9 cellular contexts compared by ENCODE assay signal in the genomic region with DNA sequence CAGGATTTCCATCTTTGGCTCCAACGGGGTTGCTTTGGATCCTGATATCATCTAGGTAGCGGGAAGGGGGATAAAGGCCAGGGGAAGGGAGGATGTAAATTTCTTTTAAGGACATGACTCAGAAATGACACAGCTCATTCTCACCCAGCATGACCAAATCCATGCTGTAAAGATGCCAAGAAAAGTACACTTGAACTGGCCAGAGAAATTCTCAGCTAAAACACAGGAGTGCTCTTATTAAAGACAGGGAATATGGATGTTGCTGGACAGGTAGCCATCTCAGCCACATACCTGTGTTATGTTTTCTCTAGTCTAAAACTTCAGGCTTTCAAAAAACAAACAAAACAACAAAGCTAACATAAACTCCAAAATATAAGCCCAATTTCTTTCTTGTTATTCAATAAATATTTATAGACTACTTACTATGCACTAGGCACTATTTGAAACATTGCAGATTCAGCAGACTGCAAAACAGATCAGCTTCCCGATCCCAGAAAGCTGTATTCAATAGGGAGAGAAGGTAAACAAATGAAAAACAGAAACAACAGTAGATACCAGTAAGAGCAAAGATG.
DNase-seq lines count a peak whose midpoint lies in the region; ATAC-seq and TF ChIP-seq lines count a peak whose summit lies in the region.
"Had no signal": no experiment of that assay in that cellular context is flagged by ENCODE, and none has a peak within 500 bp of the region (broad histone marks: within the 10 kb centered on the region; RNA-seq: fewer than 3 reads in every experiment).

No MANE protein-coding gene starts in this region.

- no peaks in the 10 kb centered on the region for H3K9me3 ChIP-seq in esophagus squamous epithelium

- TF ChIP-seq POLR2A in esophagus squamous epithelium (IDR thresholded peaks at IDR 0.05): no peak

- no peaks in the 10 kb centered on the region for H3K27me3 ChIP-seq in esophagus squamous epithelium
- no peaks in the 10 kb centered on the region for H3K27me3 ChIP-seq in H7 (ENCODE audit: control insufficient read depth, insufficient read depth, low read length)

- TF ChIP-seq CTCF in esophagus squamous epithelium (IDR thresholded peaks at IDR 0.05) (no peak), osteocyte (IDR thresholded peaks at IDR 0.05) (no peak)

- intact Hi-C loops in esophagus squamous epithelium (cut with DNase I): no loop called here

- H3K36me3 Mint-ChIP-seq in osteocyte (ENCODE audit: unreplicated experiment): no peaks in the 10 kb centered on the region
- H3K36me3 Mint-ChIP-seq in activated T-cell treated with anti-CD3 and anti-CD28 coated beads, Interleukin-2, amount 50 U/mL, for 4 hours (ENCODE audit: insufficient read depth): no peaks in the 10 kb centered on the region

- H3K4me1 ChIP-seq in esophagus squamous epithelium: peaks cover 13 to 52% (median 31%) of the 10 kb centered on the region in 3 donors

- H3K9me3 Mint-ChIP-seq in osteocyte (ENCODE audit: unreplicated experiment): no peaks in the 10 kb centered on the region
- no peaks in the 10 kb centered on the region for H3K9me3 Mint-ChIP-seq in activated T-cell treated with anti-CD3 and anti-CD28 coated beads, Interleukin-2, amount 50 U/mL, for 4 hours
- H3K9me3 Mint-ChIP-seq: central memory CD8-positive, alpha-beta T cell had no signal

- DNase-seq in Caki2 (ENCODE audit: low read depth): peak; percentile 84
- peak; percentile 97 for DNase-seq in RKO (ENCODE audit: low spot score)
- DNase-seq in esophagus squamous epithelium (lab: John Stamatoyannopoulos, UW): no peak
- DNase-seq in osteocyte (ENCODE audit: extremely low spot score, unreplicated experiment): no peak
- no peak for DNase-seq in AML-193 (lab: John Stamatoyannopoulos, UW)
- DNase-seq in activated T-cell treated with anti-CD3 and anti-CD28 coated beads, Interleukin-2, amount 50 U/mL, for 4 hours: no peak
- DNase-seq in SK-N-DZ (ENCODE audit: low spot score): no peak
- DNase-seq in H7: no peak

- WGBS in esophagus squamous epithelium, 2 donors: 18 to 19% methylated on average over 3 of the region's 3 CpGs

- peak overlapping the region; percentile 94 for H3K27ac Mint-ChIP-seq in osteocyte (ENCODE audit: unreplicated experiment)

- no peaks in the 10 kb centered on the region for H3K27me3 Mint-ChIP-seq in osteocyte (ENCODE audit: unreplicated experiment)
- H3K27me3 Mint-ChIP-seq in activated T-cell treated with anti-CD3 and anti-CD28 coated beads, Interleukin-2, amount 50 U/mL, for 4 hours (ENCODE audit: low read depth): peaks cover 14% of the 10 kb centered on the region

- in situ Hi-C loops in Caki2 (cut with HindIII; ENCODE audit: low pct_unique_long_range_greater_than_20kb, low sequenced_read_pairs): no loop called here

- peaks cover 21% of the 10 kb centered on the region for H3K4me1 Mint-ChIP-seq in osteocyte (ENCODE audit: unreplicated experiment)
- no peaks in the 10 kb centered on the region for H3K4me1 Mint-ChIP-seq in activated T-cell treated with anti-CD3 and anti-CD28 coated beads, Interleukin-2, amount 50 U/mL, for 4 hours (ENCODE audit: low read depth)
- H3K4me1 Mint-ChIP-seq: central memory CD8-positive, alpha-beta T cell had no signal

- peak overlapping the region; percentile 40 for H3K4me3 Mint-ChIP-seq in osteocyte (ENCODE audit: unreplicated experiment)
- H3K4me3 Mint-ChIP-seq in activated T-cell treated with anti-CD3 and anti-CD28 coated beads, Interleukin-2, amount 50 U/mL, for 4 hours: no peak overlapping the region
- H3K4me3 Mint-ChIP-seq: central memory CD8-positive, alpha-beta T cell had no signal

- no peak for ATAC-seq in activated T-cell treated with anti-CD3 and anti-CD28 coated beads, Interleukin-2, amount 50 U/mL, for 4 hours

- peak overlapping the region in 1 of 4 donors; percentile 31 for H3K4me3 ChIP-seq in esophagus squamous epithelium
- no peak overlapping the region for H3K4me3 ChIP-seq in H7 (ENCODE audit: insufficient read depth, low read depth, low read length)

- peak overlapping the region; percentile 59 to 88 (median 81) for H3K27ac ChIP-seq in esophagus squamous epithelium

- H3K36me3 ChIP-seq in esophagus squamous epithelium: no peaks in the 10 kb centered on the region
- H3K36me3 ChIP-seq in H7 (replicated peaks; ENCODE audit: control insufficient read depth, insufficient read depth, low read length): no peaks in the 10 kb centered on the region

Comparison
In these comparisons a context has a peak if more than half of its experiments do, and no peak if none do; other contexts are left out.
1. DNase-seq: peak in Caki2 (single experiment) and RKO (single experiment); none in esophagus squamous epithelium (single experiment), osteocyte (single experiment), AML-193 (0 of 2), activated T-cell treated with anti-CD3 and anti-CD28 coated beads, Interleukin-2, amount 50 U/mL, for 4 hours (single experiment), SK-N-DZ (single experiment) and H7 (single experiment).